Comparison of ENCODE assay signal across 26 cellular contexts in the genomic region with DNA sequence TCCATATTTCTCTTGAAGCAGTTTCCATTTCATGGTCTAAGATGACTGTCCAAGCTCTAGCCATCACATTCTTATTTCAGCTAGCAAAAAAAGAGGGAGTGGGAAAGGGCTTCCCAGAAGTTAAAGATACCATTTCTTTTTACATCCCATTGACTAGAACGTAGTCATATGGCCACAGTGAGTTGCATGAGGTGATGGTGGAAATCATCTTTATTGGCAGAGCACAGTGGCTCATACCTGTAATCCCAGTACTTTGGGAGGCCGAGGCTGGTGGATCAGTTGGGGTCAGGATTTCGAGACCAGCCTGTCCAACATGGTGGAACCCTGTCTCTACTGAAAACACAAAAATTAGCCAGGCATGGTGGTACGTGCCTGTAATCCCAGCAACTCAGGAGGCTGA.
"Had no signal": no experiment of that assay in that cellular context is flagged by ENCODE, and none has a peak within 500 bp of the region (broad histone marks: within the 10 kb centered on the region; RNA-seq: fewer than 3 reads in every experiment).

No MANE protein-coding gene starts in this region.

- ATAC-seq: effector memory CD8-positive, alpha-beta T cell; esophagus mucosa; gastrocnemius medialis; heart right ventricle; left cardiac atrium; left ventricle myocardium superior; mucosa of descending colon had no signal

- H3K27me3 ChIP-seq: colonic mucosa, esophagus squamous epithelium, gastrocnemius medialis, left lung had no signal

- H3K9me3 Mint-ChIP-seq: dendritic cell treated with granulocyte-macrophage colony-stimulating factor and Interleukin-4, amounts not matched to agents 40 ng/mL and 50 ng/mL, for 4 days had no signal

- H3K4me3 ChIP-seq: colonic mucosa, esophagus squamous epithelium, gastrocnemius medialis, heart right ventricle, left lung, lung, mucosa of descending colon had no signal

- H3K27ac ChIP-seq: colonic mucosa, epithelial cell of prostate, esophagus squamous epithelium, gastrocnemius medialis, heart right ventricle, left lung had no signal

- H3K27ac Mint-ChIP-seq: dendritic cell treated with granulocyte-macrophage colony-stimulating factor and Interleukin-4, amounts not matched to agents 40 ng/mL and 50 ng/mL, for 4 days; effector memory CD8-positive, alpha-beta T cell; endodermal cell; memory B cell; mesothelial cell of epicardium; naive B cell had no signal

- H3K4me1 Mint-ChIP-seq: memory B cell, naive B cell had no signal

- DNase-seq: colonic mucosa; cortex of kidney; effector CD8-positive, alpha-beta T cell; effector memory CD8-positive, alpha-beta T cell; endodermal cell; erythroblast; esophagus squamous epithelium; foreskin fibroblast; foreskin melanocyte; gastrocnemius medialis; glutamatergic neuron; head of caudate nucleus; heart right ventricle; hippocampal formation; left cardiac atrium; left lung; left ventricle myocardium superior; mammary epithelial cell; mucosa of descending colon; naive B cell had no signal

- H3K9me3 ChIP-seq: colonic mucosa, esophagus squamous epithelium had no signal

- H3K4me1 ChIP-seq: colonic mucosa, esophagus squamous epithelium, gastrocnemius medialis, left lung had no signal

- H3K4me3 Mint-ChIP-seq: dendritic cell treated with granulocyte-macrophage colony-stimulating factor and Interleukin-4, amounts not matched to agents 40 ng/mL and 50 ng/mL, for 4 days; effector memory CD8-positive, alpha-beta T cell; endodermal cell; memory B cell; mesothelial cell of epicardium; naive B cell had no signal

- H3K36me3 ChIP-seq: colonic mucosa, esophagus squamous epithelium, gastrocnemius medialis, heart right ventricle, left lung had no signal

- H3K36me3 Mint-ChIP-seq: memory B cell had no signal
